In the genomic region with DNA sequence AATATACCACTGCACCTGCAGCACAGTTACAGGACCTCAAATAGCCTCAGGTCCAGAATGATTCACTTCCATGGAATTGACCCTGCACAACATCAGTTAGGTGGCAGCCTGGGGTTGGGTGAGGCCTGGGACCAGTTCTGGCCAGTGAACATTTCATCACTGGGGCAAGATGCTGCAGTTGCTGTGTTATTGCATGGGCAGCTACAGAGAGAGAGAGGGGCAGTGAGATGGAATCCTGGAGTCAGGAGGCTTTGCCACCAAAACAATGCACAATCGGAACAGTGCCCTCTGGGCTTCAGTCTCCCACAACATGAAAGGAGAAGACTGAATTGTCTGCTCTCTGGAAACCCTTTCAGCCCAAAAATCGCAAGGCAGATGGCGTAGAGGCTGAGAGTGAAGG, we compare ENCODE assay signal across 16 cellular contexts. TPM values are rescaled to one million over a fixed set of nuclear protein-coding genes. Genes with fewer than 3 reads are reported as not detected.
DNase-seq lines count a peak whose midpoint lies in the region; ATAC-seq and TF ChIP-seq lines count a peak whose summit lies in the region.
"Had no signal": no experiment of that assay in that cellular context is flagged by ENCODE, and none has a peak within 500 bp of the region (broad histone marks: within the 10 kb centered on the region; RNA-seq: fewer than 3 reads in every experiment).

No MANE protein-coding gene starts in this region.

- H4K20me1 ChIP-seq in neural progenitor cell (ENCODE audit: low read depth) = no peaks in the 10 kb centered on the region

- H3K36me3 Mint-ChIP-seq in neural progenitor cell = no peaks in the 10 kb centered on the region
- H3K36me3 Mint-ChIP-seq: IgD-negative memory B cell had no signal

- H3K27ac ChIP-seq in Panc1 (ENCODE audit: low read length) (no peak overlapping the region), epithelial cell of prostate (peak overlapping the region; percentile 63), neural progenitor cell (no peak overlapping the region)
- H3K27ac ChIP-seq: psoas muscle, tibial artery had no signal

- H3K4me3 Mint-ChIP-seq in neural progenitor cell = no peak overlapping the region
- H3K4me3 Mint-ChIP-seq: activated CD8-positive, alpha-beta T cell treated with anti-CD3 and anti-CD28 coated beads for 36 hours; activated T-helper 1 cell treated with anti-CD3 and anti-CD28 coated beads, Interleukin-12 subunit alpha, Interleukin-12 subunit beta, Interleukin-2, Interleukin-4 antibody, amounts not matched to agents 30 ng/mL and 10 ng/mL and 1 ng/mL, durations not matched to agents 14 hours and 24 hours and 36 hours; IgD-negative memory B cell had no signal

- no peaks in the 10 kb centered on the region for H3K79me2 ChIP-seq in neural progenitor cell (ENCODE audit: low read depth)

- peak; percentile 72 for ATAC-seq in Panc1
- no peak for ATAC-seq in GM18868 (IDR thresholded peaks at IDR 0.05; ENCODE audit: unreplicated experiment)
- ATAC-seq in HG03565 (IDR thresholded peaks at IDR 0.05; ENCODE audit: unreplicated experiment) = no peak
- ATAC-seq: activated CD8-positive, alpha-beta T cell treated with anti-CD3 and anti-CD28 coated beads for 36 hours had no signal

- no peaks in the 10 kb centered on the region for H3F3A ChIP-seq in neural progenitor cell (ENCODE audit: low read depth)

- POLR2A ChIA-PET in Panc1 (lab: Charles Lee) = no interaction called here

- intact Hi-C loops in Panc1 (cut with micrococcal nuclease; ENCODE audit: unreplicated experiment) = no loop called here

- no peaks in the 10 kb centered on the region for H3K36me3 ChIP-seq in Panc1 (ENCODE audit: control insufficient read depth, insufficient read depth, low read length)
- H3K36me3 ChIP-seq in neural progenitor cell = no peaks in the 10 kb centered on the region
- H3K36me3 ChIP-seq: tibial artery had no signal

- no peaks in the 10 kb centered on the region for H3K4me1 Mint-ChIP-seq in neural progenitor cell
- H3K4me1 Mint-ChIP-seq: IgD-negative memory B cell had no signal

- no peak overlapping the region for H3K27ac Mint-ChIP-seq in neural progenitor cell
- H3K27ac Mint-ChIP-seq: activated CD8-positive, alpha-beta T cell treated with anti-CD3 and anti-CD28 coated beads for 36 hours; activated T-helper 1 cell treated with anti-CD3 and anti-CD28 coated beads, Interleukin-12 subunit alpha, Interleukin-12 subunit beta, Interleukin-2, Interleukin-4 antibody, amounts not matched to agents 30 ng/mL and 10 ng/mL and 1 ng/mL, durations not matched to agents 14 hours and 24 hours and 36 hours; IgD-negative memory B cell had no signal

- peak; percentile 52 for DNase-seq in Daoy (ENCODE audit: low read depth)
- no peak for DNase-seq in Panc1 (ENCODE audit: low read depth, low spot score)
- no peak for DNase-seq in epithelial cell of prostate (ENCODE audit: low read depth, low spot score)
- DNase-seq in neural progenitor cell (ENCODE audit: low spot score) = no peak
- no peak for DNase-seq in activated effector memory CD4-positive, alpha-beta T cell treated with Interleukin-2 at 50 U/mL for 16 hours
- no peak for DNase-seq in DMS153 (lab: John Stamatoyannopoulos, UW)
- DNase-seq: activated CD8-positive, alpha-beta T cell treated with anti-CD3 and anti-CD28 coated beads for 36 hours; cerebellar nuclear complex; NCI-H1092; NCI-H2227 treated with DMSO at 0.1 percent for 48 hours; psoas muscle; tibial artery had no signal

- H3K9me3 Mint-ChIP-seq in neural progenitor cell = peaks cover 2% of the 10 kb centered on the region
- H3K9me3 Mint-ChIP-seq: activated CD8-positive, alpha-beta T cell treated with anti-CD3 and anti-CD28 coated beads for 36 hours; activated T-helper 1 cell treated with anti-CD3 and anti-CD28 coated beads, Interleukin-12 subunit alpha, Interleukin-12 subunit beta, Interleukin-2, Interleukin-4 antibody, amounts not matched to agents 30 ng/mL and 10 ng/mL and 1 ng/mL, durations not matched to agents 14 hours and 24 hours and 36 hours; IgD-negative memory B cell had no signal

- H3K27me3 ChIP-seq in Panc1 (ENCODE audit: control insufficient read depth, insufficient read depth, low read length) (no peaks in the 10 kb centered on the region), neural progenitor cell (no peaks in the 10 kb centered on the region)
- H3K27me3 ChIP-seq: tibial artery had no signal

- no peaks in the 10 kb centered on the region for H3K9me3 ChIP-seq in Panc1 (ENCODE audit: control insufficient read depth, insufficient read depth, low read depth, low read length)
- no peaks in the 10 kb centered on the region for H3K9me3 ChIP-seq in neural progenitor cell (ENCODE audit: low read depth)
- H3K9me3 ChIP-seq: psoas muscle, tibial artery had no signal

- CTCF ChIA-PET in Panc1 (lab: Charles Lee) = interaction anchor here (0.6 to 0.8 kb wide), 2 partner anchors 270 to 280 kb away, joined by 3 to 4 read pairs; no protein-coding TSS in a partner anchor

- no peaks in the 10 kb centered on the region for H3K4me1 ChIP-seq in Panc1 (ENCODE audit: control insufficient read depth, insufficient read depth, low read length)
- no peaks in the 10 kb centered on the region for H3K4me1 ChIP-seq in neural progenitor cell
- H3K4me1 ChIP-seq: psoas muscle, tibial artery had no signal

- H3K27me3 Mint-ChIP-seq in neural progenitor cell (ENCODE audit: insufficient read depth, low read depth) = peaks cover 3% of the 10 kb centered on the region
- H3K27me3 Mint-ChIP-seq: activated CD8-positive, alpha-beta T cell treated with anti-CD3 and anti-CD28 coated beads for 36 hours; IgD-negative memory B cell had no signal

- TF ChIP-seq CTCF in Panc1 (IDR thresholded peaks at IDR 0.05) (no peak), neural progenitor cell (IDR thresholded peaks at IDR 0.05) (no peak)

- H3K9ac ChIP-seq in neural progenitor cell = no peak overlapping the region

- peak overlapping the region; percentile 50 for H2AFZ ChIP-seq in neural progenitor cell (replicated peaks)

- BruUV-seq in Panc1 (replicated peaks; lab: Mats Ljungman, UMichigan) = no TSS peak

- H3K4me2 ChIP-seq in neural progenitor cell = no peak overlapping the region

- in situ Hi-C loops in Panc1 (cut with HindIII; ENCODE audit: low pct_unique_long_range_greater_than_20kb, low sequenced_read_pairs) = no loop called here

- no peak overlapping the region for H3K4me3 ChIP-seq in Panc1 (ENCODE audit: low read depth in 2 of 2, low read length in 2 of 2)
- no peak overlapping the region for H3K4me3 ChIP-seq in neural progenitor cell
- H3K4me3 ChIP-seq: psoas muscle, tibial artery had no signal

RNA-seq across cellular contexts. Expression of gene SH3TC2, which starts 51.8 kb away (rescaled TPM):
- total RNA-seq in Daoy (2014; rRNA removed; shearing (Covaris generic)) = 0.30 and 0.91 TPM in 2 replicates
- total RNA-seq in Panc1 (2021; ENCODE audit: unreplicated experiment) = 0.33 TPM
- polyA plus RNA-seq in Panc1 (2012; ENCODE audit: insufficient read length) = not detected
- total RNA-seq in neural progenitor cell (ENCODE audit: low replicate concordance) = 0.12 and 0.69 TPM in 2 replicates
- total RNA-seq: activated CD8-positive, alpha-beta T cell treated with anti-CD3 and anti-CD28 coated beads for 36 hours; activated T-helper 1 cell treated with anti-CD3 and anti-CD28 coated beads, Interleukin-12 subunit alpha, Interleukin-12 subunit beta, Interleukin-2, Interleukin-4 antibody, amounts not matched to agents 30 ng/mL and 10 ng/mL and 1 ng/mL, durations not matched to agents 14 hours and 24 hours and 36 hours had no signal
- polyA plus RNA-seq: IgD-negative memory B cell had no signal
